In the genomic region with DNA sequence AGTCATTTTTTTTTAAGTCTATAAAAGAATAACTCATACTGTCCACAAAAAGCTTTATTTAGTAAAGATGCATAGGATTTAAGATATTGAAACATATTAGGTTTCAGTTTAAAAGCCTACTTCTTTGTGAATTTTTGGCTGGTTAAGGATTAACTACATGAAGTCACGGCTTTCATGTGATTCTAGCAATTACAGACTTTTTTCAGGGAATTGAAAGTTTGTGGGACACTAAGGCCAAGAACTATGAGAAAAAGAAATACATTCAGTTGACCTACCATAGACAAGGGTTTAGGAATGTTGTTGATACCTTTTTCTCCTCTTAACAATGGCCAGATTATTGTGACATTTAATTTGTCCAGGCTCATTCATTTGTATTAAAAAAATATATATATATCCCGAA, we compare ENCODE assay signal across 27 cellular contexts.
"Had no signal": no experiment of that assay in that cellular context is flagged by ENCODE, and none has a peak within 500 bp of the region (broad histone marks: within the 10 kb centered on the region; RNA-seq: fewer than 3 reads in every experiment).

No MANE protein-coding gene starts in this region.

- H3K27me3 Mint-ChIP-seq: activated CD4-positive, alpha-beta T cell treated with anti-CD3 and anti-CD28 coated beads, Interleukin-2, amount 10 ng/mL, durations not matched to agents 7 days and 5 days; activated naive CD4-positive, alpha-beta T cell treated with anti-CD3 and anti-CD28 coated beads, Interleukin-2, amount 50 U/mL, for 24 hours had no signal

- H3K36me3 Mint-ChIP-seq: activated naive CD4-positive, alpha-beta T cell treated with anti-CD3 and anti-CD28 coated beads, Interleukin-2, amount 50 U/mL, for 24 hours; activated naive CD8-positive, alpha-beta T cell treated with anti-CD3 and anti-CD28 coated beads, Interleukin-2, amount 10 ng/mL, durations not matched to agents 7 days and 5 days; WTC11 had no signal

- H3K4me1 Mint-ChIP-seq: activated CD4-positive, alpha-beta T cell treated with anti-CD3 and anti-CD28 coated beads for 36 hours; activated CD4-positive, alpha-beta T cell treated with anti-CD3 and anti-CD28 coated beads, Interleukin-2, amount 10 ng/mL, durations not matched to agents 7 days and 5 days; activated naive CD4-positive, alpha-beta T cell treated with anti-CD3 and anti-CD28 coated beads, Interleukin-2, amount 50 U/mL, for 24 hours; activated naive CD8-positive, alpha-beta T cell treated with anti-CD3 and anti-CD28 coated beads, Interleukin-2, amount 10 ng/mL, durations not matched to agents 7 days and 5 days had no signal

- H3K27ac ChIP-seq: breast epithelium, SJCRH30 had no signal

- H3K36me3 ChIP-seq: breast epithelium, MG63, SJCRH30 had no signal

- H3K27me3 ChIP-seq: body of pancreas, breast epithelium, MG63, SJCRH30 had no signal

- DNase-seq: activated CD4-positive, alpha-beta T cell treated with anti-CD3 and anti-CD28 coated beads for 36 hours; activated CD4-positive, alpha-beta T cell treated with anti-CD3 and anti-CD28 coated beads, Interleukin-2, amount 10 ng/mL, durations not matched to agents 7 days and 5 days; activated CD4-positive, alpha-beta T cell treated with anti-CD3 and anti-CD28 coated beads, Interleukin-2, amount 50 U/mL, for 48 hours; activated CD8-positive, alpha-beta T cell treated with anti-CD3 and anti-CD28 coated beads, Interleukin-2, amount 10 ng/mL, durations not matched to agents 7 days and 5 days; activated gamma-delta T cell; activated naive CD4-positive, alpha-beta T cell treated with Interleukin-2 at 50 U/mL for 16 hours; activated naive CD8-positive, alpha-beta T cell treated with anti-CD3 and anti-CD28 coated beads, Interleukin-2, amount 10 ng/mL, durations not matched to agents 7 days and 5 days; activated T-cell treated with anti-CD3 and anti-CD28 coated beads, Interleukin-2, amount 50 U/mL, for 24 hours; body of pancreas; Kasumi-1; KG1; MG63; NCI-H1048; NCI-H1436; NCI-H1694; NCI-H2081 treated with DMSO at 0.1 percent for 48 hours; NCI-H345; NCI-H524 treated with DMSO at 0.1 percent for 48 hours; SHP77; SJCRH30; SK-N-SH had no signal

- H3K27ac Mint-ChIP-seq: activated CD4-positive, alpha-beta T cell treated with anti-CD3 and anti-CD28 coated beads for 36 hours; activated CD4-positive, alpha-beta T cell treated with anti-CD3 and anti-CD28 coated beads, Interleukin-2, amount 10 ng/mL, durations not matched to agents 7 days and 5 days; activated CD8-positive, alpha-beta T cell treated with anti-CD3 and anti-CD28 coated beads, Interleukin-2, amount 10 ng/mL, durations not matched to agents 7 days and 5 days; activated naive CD4-positive, alpha-beta T cell treated with anti-CD3 and anti-CD28 coated beads, Interleukin-2, amount 50 U/mL, for 24 hours; activated naive CD8-positive, alpha-beta T cell treated with anti-CD3 and anti-CD28 coated beads, Interleukin-2, amount 10 ng/mL, durations not matched to agents 7 days and 5 days; activated T-cell treated with anti-CD3 and anti-CD28 coated beads, Interleukin-2, amount 50 U/mL, for 24 hours; activated T-helper 2 cell treated with anti-CD3 and anti-CD28 coated beads, Interferon-gamma antibody, Interleukin-2, Interleukin-4, amounts not matched to agents 10 μg/mL and 5 μg/mL and 100 μg/mL, durations not matched to agents 14 hours and 24 hours and 36 hours; T-helper 1 cell treated with Interleukin-12 subunit alpha and Interleukin-12 subunit beta and Interleukin-4 antibody, amounts not matched to agents 30 μg/mL and 1 μg/mL, for 36 hours; T-helper 2 cell treated with Interferon-gamma antibody and Interleukin-4, amounts not matched to agents 5 μg/mL and 100 μg/mL, for 36 hours; WTC11 had no signal

- H3K4me3 ChIP-seq: body of pancreas, breast epithelium, MG63, SJCRH30 had no signal

- H3K9me3 Mint-ChIP-seq: activated CD4-positive, alpha-beta T cell treated with anti-CD3 and anti-CD28 coated beads, Interleukin-2, amount 10 ng/mL, durations not matched to agents 7 days and 5 days; activated naive CD4-positive, alpha-beta T cell treated with anti-CD3 and anti-CD28 coated beads, Interleukin-2, amount 50 U/mL, for 24 hours; activated naive CD8-positive, alpha-beta T cell treated with anti-CD3 and anti-CD28 coated beads, Interleukin-2, amount 10 ng/mL, durations not matched to agents 7 days and 5 days; activated T-cell treated with anti-CD3 and anti-CD28 coated beads, Interleukin-2, amount 50 U/mL, for 24 hours; activated T-helper 2 cell treated with anti-CD3 and anti-CD28 coated beads, Interferon-gamma antibody, Interleukin-2, Interleukin-4, amounts not matched to agents 10 μg/mL and 5 μg/mL and 100 μg/mL, durations not matched to agents 14 hours and 24 hours and 36 hours; T-helper 1 cell treated with Interleukin-12 subunit alpha and Interleukin-12 subunit beta and Interleukin-4 antibody, amounts not matched to agents 30 μg/mL and 1 μg/mL, for 36 hours; T-helper 2 cell treated with Interferon-gamma antibody and Interleukin-4, amounts not matched to agents 5 μg/mL and 100 μg/mL, for 36 hours; WTC11 had no signal

- H3K9ac ChIP-seq: SK-N-SH had no signal

- H3K4me3 Mint-ChIP-seq: activated CD4-positive, alpha-beta T cell treated with anti-CD3 and anti-CD28 coated beads for 36 hours; activated CD4-positive, alpha-beta T cell treated with anti-CD3 and anti-CD28 coated beads, Interleukin-2, amount 10 ng/mL, durations not matched to agents 7 days and 5 days; activated CD8-positive, alpha-beta T cell treated with anti-CD3 and anti-CD28 coated beads, Interleukin-2, amount 10 ng/mL, durations not matched to agents 7 days and 5 days; activated naive CD4-positive, alpha-beta T cell treated with anti-CD3 and anti-CD28 coated beads, Interleukin-2, amount 50 U/mL, for 24 hours; activated naive CD8-positive, alpha-beta T cell treated with anti-CD3 and anti-CD28 coated beads, Interleukin-2, amount 10 ng/mL, durations not matched to agents 7 days and 5 days; activated T-cell treated with anti-CD3 and anti-CD28 coated beads, Interleukin-2, amount 50 U/mL, for 24 hours; T-helper 1 cell treated with Interleukin-12 subunit alpha and Interleukin-12 subunit beta and Interleukin-4 antibody, amounts not matched to agents 30 μg/mL and 1 μg/mL, for 36 hours; T-helper 2 cell treated with Interferon-gamma antibody and Interleukin-4, amounts not matched to agents 5 μg/mL and 100 μg/mL, for 36 hours; WTC11 had no signal

- H3K9me3 ChIP-seq: body of pancreas, breast epithelium, MG63, SJCRH30, SK-N-SH had no signal
